ENCODE assay signal across 7 cellular contexts in the genomic region with DNA sequence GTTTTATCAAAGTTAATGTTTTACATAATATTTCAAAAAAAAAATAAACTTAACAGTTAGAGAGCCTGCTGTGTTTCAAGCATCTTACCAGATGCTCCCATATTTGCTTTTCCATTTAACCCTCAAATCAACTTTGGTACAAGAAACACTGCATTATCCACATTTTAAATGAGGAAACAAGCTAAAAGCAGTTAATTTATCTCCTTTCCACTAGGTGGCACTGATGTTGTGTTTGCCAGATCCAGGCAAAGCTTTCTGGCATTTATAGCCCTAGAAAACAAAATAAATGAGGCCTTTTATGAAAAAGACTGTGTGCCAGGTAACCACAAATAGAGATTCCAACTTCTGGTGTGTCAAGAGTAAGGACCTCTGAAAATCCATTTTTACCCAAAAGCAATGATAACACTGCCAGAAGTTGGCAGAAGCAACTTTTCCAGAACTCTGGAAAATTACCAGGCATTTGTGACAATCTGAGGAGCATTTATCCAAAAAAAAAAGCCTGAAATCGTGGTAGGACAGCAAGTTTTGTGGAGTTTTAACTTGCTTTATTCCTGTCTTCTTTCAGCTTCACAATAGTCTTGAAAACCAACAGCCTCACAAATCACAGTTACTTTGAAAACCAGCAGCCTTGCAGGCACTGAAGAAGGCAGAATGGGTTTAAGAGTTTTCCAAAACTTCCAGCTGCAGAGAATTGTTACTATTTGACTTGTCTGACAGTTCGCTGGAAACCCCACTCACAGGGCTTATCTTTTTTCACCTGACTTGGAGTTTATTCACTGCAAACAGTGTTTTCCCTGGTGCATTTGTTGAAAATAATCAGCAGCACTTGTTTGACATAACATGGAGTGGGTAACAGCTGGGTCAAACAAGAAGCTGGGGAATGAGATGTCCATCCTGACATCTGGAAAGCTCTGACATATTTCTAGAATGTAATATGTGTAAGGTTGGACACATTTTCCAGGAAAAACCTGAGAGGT. TPM values are rescaled to one million over a fixed set of nuclear protein-coding genes. Genes with fewer than 3 reads are reported as not detected.
A peak's percentile ranks its signal among the peaks of the same experiment; 100 is the strongest.
DNase-seq lines count a peak whose midpoint lies in the region; ATAC-seq and TF ChIP-seq lines count a peak whose summit lies in the region.

No MANE protein-coding gene starts in this region.

- H3K27me3 ChIP-seq in DND-41 (ENCODE audit: insufficient read depth, low read length, poor library complexity) (no peaks in the 10 kb centered on the region), IMR-90 (ENCODE audit: control insufficient read depth, insufficient read depth, low read length) (no peaks in the 10 kb centered on the region), dorsolateral prefrontal cortex (no peaks in the 10 kb centered on the region)

- H3K9me1 ChIP-seq in IMR-90 (ENCODE audit: insufficient read depth, low read length), result no peaks in the 10 kb centered on the region

- DNase-seq in DND-41, result peak; percentile 34
- DNase-seq in IMR-90, result peak; percentile 66
- DNase-seq in RKO (ENCODE audit: low spot score), result peak; percentile 74
- DNase-seq in dorsolateral prefrontal cortex, result no peak
- DNase-seq in midbrain (lab: John Stamatoyannopoulos, UW), result peak; percentile 55

- H3K27ac ChIP-seq in DND-41 (ENCODE audit: low read length), result no peak overlapping the region
- no peak overlapping the region for H3K27ac ChIP-seq in IMR-90 (ENCODE audit: insufficient read depth, low read length)
- peak overlapping the region in 21 of 59 donors; percentile 0 to 60 (median 24) for H3K27ac ChIP-seq in dorsolateral prefrontal cortex

- POLR2A ChIA-PET in IMR-90 (lab: Charles Lee; ENCODE audit: unreplicated experiment), result interaction anchor here (1.0 kb wide), 1 partner anchor 9 kb away, joined by 5 read pairs; the partner anchor contains the start of gene FAM162A

- 33% methylated on average over 1 of the region's 2 CpGs; no CpG with 5 or more reads in 1 of the 2 experiments for WGBS in IMR-90 (ENCODE audit: extremely low coverage in 2 of 2, insufficient read length in 1 of 2), 2 experiments

- peak overlapping the region; percentile 83; the same call in 1 of the 2 replicates for H4K5ac ChIP-seq in IMR-90 (ENCODE audit: low read depth, low read length)

- H3K4me1 ChIP-seq in DND-41 (ENCODE audit: insufficient read depth, low read length) (peaks cover 4% of the 10 kb centered on the region; the same call in 1 of the 2 replicates), IMR-90 (ENCODE audit: control insufficient read depth, insufficient read depth, low read length) (peaks cover 5% of the 10 kb centered on the region)

- H2BK20ac ChIP-seq in IMR-90 (ENCODE audit: low read depth, low read length), result peak overlapping the region; percentile 39; the same call in 1 of the 2 replicates

- peak; percentile 82 for TF ChIP-seq CTCF in DND-41 (IDR thresholded peaks at IDR 0.05; ENCODE audit: borderline replicate concordance, extremely low read depth, low read length, poor library complexity, severe bottlenecking)
- TF ChIP-seq CTCF in IMR-90 (conservative IDR thresholded peaks at IDR 0.05; ENCODE audit: low read depth, low read length), result peak; percentile 74
- peak; percentile 57 to 85 (median 72) for TF ChIP-seq CTCF in dorsolateral prefrontal cortex (IDR thresholded peaks at IDR 0.05 in 54 of 56, conservative IDR thresholded peaks at IDR 0.05 in 2 of 56; ENCODE audit: low read depth in 1 of 56, partially characterized antibody in 56 of 56)

- no peak overlapping the region for H2AK9ac ChIP-seq in IMR-90 (replicated peaks; ENCODE audit: low read depth, low read length, poor library complexity)

- H4K8ac ChIP-seq in IMR-90 (ENCODE audit: low read depth in 2 of 2, low read length in 2 of 2), result peak overlapping the region in 1 of 2 experiments; percentile 94; a peak in 3 of 4 replicates

- no peak overlapping the region for H4K91ac ChIP-seq in IMR-90 (ENCODE audit: insufficient read depth, low read depth, low read length)

- TF ChIP-seq RAD21 in IMR-90 (IDR thresholded peaks at IDR 0.05; ENCODE audit: low read length), result peak; percentile 71

- H2AFZ ChIP-seq in DND-41 (ENCODE audit: low read depth, low read length), result no peak overlapping the region
- no peak overlapping the region for H2AFZ ChIP-seq in IMR-90 (replicated peaks; ENCODE audit: low read length, poor library complexity)

- H3K36me3 ChIP-seq in DND-41 (ENCODE audit: insufficient read depth, low read length) (peaks cover 19% of the 10 kb centered on the region), IMR-90 (ENCODE audit: control insufficient read depth, insufficient read depth, low read length) (no peaks in the 10 kb centered on the region; the same call in 1 of the 2 replicates)

- ATAC-seq in DND-41 (ENCODE audit: insufficient read depth, low read depth) (peak; percentile 70), IMR-90 (ENCODE audit: low read depth) (peak; percentile 55; the same call in 1 of the 2 replicates), HG03432 (IDR thresholded peaks at IDR 0.05; ENCODE audit: unreplicated experiment) (no peak), GM19328 (IDR thresholded peaks at IDR 0.05; ENCODE audit: unreplicated experiment) (no peak)

- H2AK5ac ChIP-seq in IMR-90 (ENCODE audit: low read depth, low read length), result no peak overlapping the region

- no peak overlapping the region for H3K23ac ChIP-seq in IMR-90 (ENCODE audit: low read depth, low read length)

- no peak overlapping the region for H2BK15ac ChIP-seq in IMR-90 (ENCODE audit: low read depth, low read length)

- peak overlapping the region; percentile 87; the same call in 1 of the 2 replicates for H2BK120ac ChIP-seq in IMR-90 (ENCODE audit: low read depth, low read length)

- H3K9ac ChIP-seq in DND-41 (ENCODE audit: low read depth, low read length) (no peak overlapping the region), IMR-90 (ENCODE audit: low read depth, low read length) (no peak overlapping the region)

- H2BK5ac ChIP-seq in IMR-90 (ENCODE audit: low read depth, low read length, poor library complexity, severe bottlenecking), result peak overlapping the region; percentile 80

- peaks cover 0 to 3% of the 10 kb centered on the region in 2 experiments; a peak in 2 of 4 replicates for H3K79me1 ChIP-seq in IMR-90 (ENCODE audit: low read depth in 1 of 2, low read length in 2 of 2)

- no peak for TF ChIP-seq POLR2A in IMR-90 (IDR thresholded peaks at IDR 0.05; ENCODE audit: low read depth, low read length)

- H3K4ac ChIP-seq in IMR-90 (ENCODE audit: low read depth, low read length), result peak overlapping the region; percentile 72; the same call in 1 of the 2 replicates

- H3K4me3 ChIP-seq in DND-41 (ENCODE audit: low read depth in 1 of 2, low read length in 2 of 2) (no peak overlapping the region), IMR-90 (ENCODE audit: insufficient read depth, low read depth, low read length) (no peak overlapping the region), dorsolateral prefrontal cortex (peak overlapping the region in 1 of 59 donors; percentile 8)

- intact Hi-C loops in IMR-90 (cut with micrococcal nuclease), result loop anchor here (1.0 to 5.0 kb wide), 3 partner anchors 169 to 635 kb away; partner anchors contain the start of genes DTX3L and PARP9
- intact Hi-C loops in dorsolateral prefrontal cortex (cut with DNase I), result loop anchor here (5.0 kb wide), 1 partner anchor 284 kb away; no protein-coding TSS in a partner anchor

- in situ Hi-C loops in IMR-90 (cut with MboI; ENCODE audit: low sequenced_read_pairs), result loop anchor here (10.0 kb wide), 1 partner anchor 282 kb away; no protein-coding TSS in a partner anchor

- no TSS peak for BruUV-seq in IMR-90 (replicated peaks; lab: Mats Ljungman, UMichigan)

- peaks cover 4% of the 10 kb centered on the region; the same call in 1 of the 2 replicates for H4K20me1 ChIP-seq in DND-41 (ENCODE audit: insufficient read depth, low read length)
- H4K20me1 ChIP-seq in IMR-90 (ENCODE audit: insufficient read depth, low read length), result no peaks in the 10 kb centered on the region

- H3K9me3 ChIP-seq in DND-41 (ENCODE audit: insufficient read depth, low read length, severe bottlenecking) (no peaks in the 10 kb centered on the region), IMR-90 (ENCODE audit: control insufficient read depth, insufficient read depth, low read length) (no peaks in the 10 kb centered on the region)

- dilution Hi-C loops in IMR-90 (cut with HindIII; ENCODE audit: low sequenced_read_pairs, unreplicated experiment), result no loop called here

- H3K14ac ChIP-seq in IMR-90 (replicated peaks; ENCODE audit: low read depth, low read length), result 0 out of 2 replicates have a peak overlapping the region, but pooled peaks have one; percentile 50

- no peak overlapping the region for H3K56ac ChIP-seq in IMR-90 (ENCODE audit: extremely low read depth, insufficient read depth, low read length)

- H3K4me2 ChIP-seq in DND-41 (ENCODE audit: insufficient read depth, low read length) (no peak overlapping the region), IMR-90 (ENCODE audit: low read depth, low read length) (no peak overlapping the region)

- CTCF ChIA-PET in IMR-90 (lab: Yijun Ruan, JAX), result interaction anchor here (0.6 to 2.0 kb wide), 3 partner anchors 9 to 255 kb away, joined by 5 to 14 read pairs (median 6); partner anchors contain the start of gene FAM162A

- H3K79me2 ChIP-seq in DND-41 (ENCODE audit: insufficient read depth, low read length), result peaks cover 62% of the 10 kb centered on the region

- peak overlapping the region; percentile 98; the same call in 1 of the 2 replicates for H3K18ac ChIP-seq in IMR-90 (ENCODE audit: low read depth, low read length)

TF ChIP-seq in IMR-90, 13 proteins besides CTCF, POLR2A, EP300 and RAD21 (continues in another document):
- TF ChIP-seq MAZ (IDR thresholded peaks at IDR 0.05; ENCODE audit: borderline replicate concordance, low read depth, low read length), result no peak
- TF ChIP-seq SMC3 (IDR thresholded peaks at IDR 0.05; ENCODE audit: low read depth, low read length), result peak; percentile 44

RNA-seq across cellular contexts. Expression of gene FAM162A, which starts 9.2 kb away (rescaled TPM):
- 28.9 and 33.9 TPM in 2 replicates for total RNA-seq in IMR-90 (2012; rRNA removed)
- 66.5 and 66.8 TPM in 2 replicates for polyA plus RNA-seq in IMR-90 (2012; rRNA removed)
- 26.0 and 29.3 TPM in 2 replicates for polyA plus RNA-seq in IMR-90 (2012; cell fraction: cytosol; rRNA removed)
- 4.2 and 32.5 TPM in 2 replicates for polyA plus RNA-seq in IMR-90 (2012; cell fraction: nucleus; rRNA removed; ENCODE audit: low replicate concordance)
- 100 to 1,000 TPM in 1 of 120 experiments, 10 to 100 TPM in 119; 26.1 to 101 (median 59.2) TPM for total RNA-seq in dorsolateral prefrontal cortex

RNA-seq across cellular contexts. Expression of gene MIX23, which starts 10.1 kb away (rescaled TPM):
- 10.0 and 65.8 TPM in 2 replicates for total RNA-seq in IMR-90 (2012; rRNA removed)
- polyA plus RNA-seq in IMR-90 (2012; rRNA removed), result 12.9 and 26.7 TPM in 2 replicates
- 1.2 and 1.6 TPM in 2 replicates for polyA plus RNA-seq in IMR-90 (2012; cell fraction: cytosol; rRNA removed)
- polyA plus RNA-seq in IMR-90 (2012; cell fraction: nucleus; rRNA removed; ENCODE audit: low replicate concordance), result 0.75 and 9.4 TPM in 2 replicates
- 10 to 100 TPM in 119 of 120 experiments, 1 to 10 TPM in 1; 7.9 to 34.9 (median 19.6) TPM for total RNA-seq in dorsolateral prefrontal cortex

RNA-seq across cellular contexts. Expression of gene WDR5B, which starts 22.7 kb away (rescaled TPM):
- total RNA-seq in IMR-90 (2012; rRNA removed), result 5.6 and 9.2 TPM in 2 replicates
- 2.3 and 3.1 TPM in 2 replicates for polyA plus RNA-seq in IMR-90 (2012; rRNA removed)
- polyA plus RNA-seq in IMR-90 (2012; cell fraction: cytosol; rRNA removed), result 0.48 TPM in 2 replicates
- polyA plus RNA-seq in IMR-90 (2012; cell fraction: nucleus; rRNA removed; ENCODE audit: low replicate concordance), result 0.33 and 1.4 TPM in 2 replicates
- total RNA-seq in dorsolateral prefrontal cortex, result 1 to 10 TPM; 1.2 to 7.1 (median 3.7) TPM

Comparison
In these comparisons a context has a peak if more than half of its experiments do, and no peak if none do; other contexts are left out.
1. ATAC-seq: peak in DND-41 (single experiment) and IMR-90 (single experiment); none in HG03432 (single experiment) and GM19328 (single experiment).
2. DNase-seq: peak in DND-41 (single experiment), IMR-90 (single experiment), RKO (single experiment) and midbrain (single experiment); none in dorsolateral prefrontal cortex (0 of 10).
3. Peak in every context shown above with its lines, with median percentiles within 50 percentile points of each other: CTCF ChIP-seq.